Comparison of ENCODE assay signal across 22 cellular contexts in genomic region chr9:21796768-21797167, GRCh38. TPM values are rescaled to one million over a fixed set of nuclear protein-coding genes. Genes with fewer than 3 reads are reported as not detected.
DNase-seq lines count a peak whose midpoint lies in the region; ATAC-seq and TF ChIP-seq lines count a peak whose summit lies in the region.
"Had no signal": no experiment of that assay in that cellular context is flagged by ENCODE, and none has a peak within 500 bp of the region (broad histone marks: within the 10 kb centered on the region; RNA-seq: fewer than 3 reads in every experiment).

No MANE protein-coding gene starts in this region.

- no peaks in the 10 kb centered on the region for H3K9me2 ChIP-seq in PC-3 (replicated peaks; ENCODE audit: low read length)

- H2AFZ ChIP-seq in PC-3 (ENCODE audit: low read length), result no peak overlapping the region
- H2AFZ ChIP-seq in mesenchymal stem cell (ENCODE audit: low read depth, low read length), result no peak overlapping the region

- no peak overlapping the region for H2AK5ac ChIP-seq in mesenchymal stem cell (ENCODE audit: low read length, severe bottlenecking)

- no peak overlapping the region for H4K8ac ChIP-seq in mesenchymal stem cell (ENCODE audit: low read length)

- H2BK12ac ChIP-seq in mesenchymal stem cell (ENCODE audit: low read length in 2 of 2), result no peak overlapping the region

- ATAC-seq in PC-3 (no peak; the same call in 1 of the 2 replicates), HG02840 (IDR thresholded peaks at IDR 0.05; ENCODE audit: low FRiP score, unreplicated experiment) (no peak), GM21381 (IDR thresholded peaks at IDR 0.05; ENCODE audit: unreplicated experiment) (no peak), GM21529 (IDR thresholded peaks at IDR 0.05; ENCODE audit: unreplicated experiment) (no peak)
- ATAC-seq: heart right ventricle, left lung, right lobe of liver had no signal

- BruUV-seq in PC-3 (replicated peaks; lab: Mats Ljungman, UMichigan), result no TSS peak

- no peak overlapping the region for H3K14ac ChIP-seq in mesenchymal stem cell (ENCODE audit: low read length in 2 of 2)

- no peaks in the 10 kb centered on the region for H4K20me1 ChIP-seq in PC-3 (ENCODE audit: low read length)

- H2BK120ac ChIP-seq in mesenchymal stem cell (ENCODE audit: low read depth, low read length), result no peak overlapping the region

- H3K9me3 ChIP-seq in PC-3 (ENCODE audit: low read length) (no peaks in the 10 kb centered on the region), mesenchymal stem cell (ENCODE audit: control insufficient read depth, low read length) (no peaks in the 10 kb centered on the region), MG63 (no peaks in the 10 kb centered on the region)
- H3K9me3 ChIP-seq: heart right ventricle, left lung, right lobe of liver, upper lobe of left lung had no signal

- in situ Hi-C loops in Caki2 (cut with HindIII; ENCODE audit: low pct_unique_long_range_greater_than_20kb, low sequenced_read_pairs), result no loop called here

- no peak overlapping the region for H4K91ac ChIP-seq in mesenchymal stem cell (ENCODE audit: low read length)

- no peaks in the 10 kb centered on the region for H3K79me1 ChIP-seq in mesenchymal stem cell (replicated peaks; ENCODE audit: low read length, poor library complexity, severe bottlenecking)

- H3K79me2 ChIP-seq in PC-3 (ENCODE audit: low read length), result peaks cover 9% of the 10 kb centered on the region; the same call in 1 of the 2 replicates

- H3K4me3 ChIP-seq in PC-3 (ENCODE audit: low read length), result no peak overlapping the region
- no peak overlapping the region for H3K4me3 ChIP-seq in epithelial cell of proximal tubule (ENCODE audit: low read depth, low read length)
- H3K4me3 ChIP-seq in mesenchymal stem cell (ENCODE audit: insufficient read depth in 1 of 2, low read depth in 1 of 2, low read length in 2 of 2), result no peak overlapping the region
- no peak overlapping the region for H3K4me3 ChIP-seq in MG63
- H3K4me3 ChIP-seq: heart right ventricle, left lung, right lobe of liver, upper lobe of left lung had no signal

- peak overlapping the region; percentile 54 for H3K4me2 ChIP-seq in PC-3 (ENCODE audit: low read length)
- H3K4me2 ChIP-seq in mesenchymal stem cell (ENCODE audit: low read length, poor library complexity, severe bottlenecking), result no peak overlapping the region

- no peak overlapping the region for H3K4ac ChIP-seq in mesenchymal stem cell (ENCODE audit: low read depth in 1 of 2, low read length in 2 of 2)

- H3K9ac ChIP-seq in PC-3 (ENCODE audit: low read length), result no peak overlapping the region
- peak overlapping the region; percentile 12 for H3K9ac ChIP-seq in mesenchymal stem cell (ENCODE audit: low read length)

- H3K4me1 ChIP-seq in PC-3 (ENCODE audit: insufficient read depth, low read length) (peaks cover 24% of the 10 kb centered on the region), mesenchymal stem cell (ENCODE audit: control insufficient read depth, insufficient read depth, low read depth, low read length) (peaks cover 4% of the 10 kb centered on the region)
- H3K4me1 ChIP-seq: left lung, right lobe of liver had no signal

- no peak overlapping the region for H3K23ac ChIP-seq in mesenchymal stem cell (ENCODE audit: low read length in 2 of 2)

- CTCF ChIA-PET in PC-3 (lab: Charles Lee), result no interaction called here

- H2BK15ac ChIP-seq in mesenchymal stem cell (ENCODE audit: low read depth, poor library complexity, severe bottlenecking), result no peak overlapping the region

- no peak overlapping the region for H3K18ac ChIP-seq in mesenchymal stem cell (ENCODE audit: low read depth in 1 of 2, low read length in 2 of 2)

- H3K27me3 ChIP-seq in PC-3 (ENCODE audit: low read length) (no peaks in the 10 kb centered on the region), mesenchymal stem cell (ENCODE audit: control insufficient read depth in 1 of 2, insufficient read depth in 1 of 2, low read length in 2 of 2) (peaks cover 0 to 7% of the 10 kb centered on the region in 2 experiments), MG63 (no peaks in the 10 kb centered on the region)
- H3K27me3 ChIP-seq: right lobe of liver, upper lobe of left lung had no signal

- no peak overlapping the region for H2BK5ac ChIP-seq in mesenchymal stem cell (ENCODE audit: low read depth, low read length, poor library complexity, severe bottlenecking)

- H3K36me3 ChIP-seq in PC-3 (ENCODE audit: low read depth, low read length) (no peaks in the 10 kb centered on the region), mesenchymal stem cell (ENCODE audit: control insufficient read depth in 1 of 2, insufficient read depth in 2 of 2, low read depth in 1 of 2, low read length in 2 of 2) (no peaks in the 10 kb centered on the region), MG63 (no peaks in the 10 kb centered on the region)
- H3K36me3 ChIP-seq: heart right ventricle, left lung, right lobe of liver, upper lobe of left lung had no signal

- POLR2A ChIA-PET in PC-3 (lab: Charles Lee; ENCODE audit: unreplicated experiment), result interaction anchor here (0.7 kb wide), 1 partner anchor 461 kb away, joined by 3 read pairs; the partner anchor contains the start of gene KLHL9

- intact Hi-C loops in PC-3 (cut with micrococcal nuclease), result no loop called here

- 45% methylated on average over 3 of the region's 3 CpGs for WGBS in mesenchymal stem cell

- DNase-seq in Caki2 (ENCODE audit: low read depth) (peak; percentile 52), PC-3 (peak; percentile 76), epithelial cell of proximal tubule (ENCODE audit: low read depth) (peak; percentile 61), mesenchymal stem cell (peak; percentile 15), MG63 (no peak)
- DNase-seq: activated CD4-positive, alpha-beta T cell treated with anti-CD3 and anti-CD28 coated beads for 4 hours; activated naive CD4-positive, alpha-beta T cell treated with anti-CD3 and anti-CD28 coated beads for 36 hours; activated T-cell treated with anti-CD3 and anti-CD28 coated beads, Interleukin-2, amount 50 U/mL, for 48 hours; C1 segment of cervical spinal cord; effector memory CD4-positive, alpha-beta T cell; heart right ventricle; Karpas-422; left lung; midbrain; NCI-H1048; NCI-H187; right lobe of liver; upper lobe of left lung had no signal

- TF ChIP-seq CTCF in PC-3 (conservative IDR thresholded peaks at IDR 0.05; ENCODE audit: low read depth, low read length) (no peak), epithelial cell of proximal tubule (conservative IDR thresholded peaks at IDR 0.05; ENCODE audit: low read depth, low read length) (no peak)

- no peaks in the 10 kb centered on the region for H3F3A ChIP-seq in PC-3 (ENCODE audit: low read length, unreplicated experiment)

- H3K27ac ChIP-seq in PC-3 (ENCODE audit: low read length) (peak overlapping the region; percentile 53), mesenchymal stem cell (ENCODE audit: low read length, poor library complexity, severe bottlenecking) (peak overlapping the region; percentile 19)
- H3K27ac ChIP-seq: heart right ventricle, left lung, right lobe of liver, upper lobe of left lung had no signal

RNA-seq across cellular contexts. Expression of gene MTAP, which starts 5.7 kb away (rescaled TPM):
- total RNA-seq in Caki2 (2014; rRNA removed; shearing (Covaris generic); ENCODE audit: low replicate concordance), result 25.4 and 30.5 TPM in 2 replicates
- total RNA-seq in PC-3 (2014; rRNA removed) (33.7 and 34.7 TPM in 2 replicates), epithelial cell of proximal tubule (34.2 and 37.0 TPM in 2 replicates)
- polyA plus RNA-seq in mesenchymal stem cell (2013, experiment 1 of 2), result 14.2 TPM
- 14.5 TPM for polyA plus RNA-seq in mesenchymal stem cell (2013, experiment 2 of 2)
- 37.1 and 133 TPM in 2 replicates for total RNA-seq in MG63 (2014; rRNA removed; shearing (Covaris generic); ENCODE audit: low replicate concordance)
- total RNA-seq: H4 had no signal
